ENCODE assay signal across 1 cellular context in the genomic region with DNA sequence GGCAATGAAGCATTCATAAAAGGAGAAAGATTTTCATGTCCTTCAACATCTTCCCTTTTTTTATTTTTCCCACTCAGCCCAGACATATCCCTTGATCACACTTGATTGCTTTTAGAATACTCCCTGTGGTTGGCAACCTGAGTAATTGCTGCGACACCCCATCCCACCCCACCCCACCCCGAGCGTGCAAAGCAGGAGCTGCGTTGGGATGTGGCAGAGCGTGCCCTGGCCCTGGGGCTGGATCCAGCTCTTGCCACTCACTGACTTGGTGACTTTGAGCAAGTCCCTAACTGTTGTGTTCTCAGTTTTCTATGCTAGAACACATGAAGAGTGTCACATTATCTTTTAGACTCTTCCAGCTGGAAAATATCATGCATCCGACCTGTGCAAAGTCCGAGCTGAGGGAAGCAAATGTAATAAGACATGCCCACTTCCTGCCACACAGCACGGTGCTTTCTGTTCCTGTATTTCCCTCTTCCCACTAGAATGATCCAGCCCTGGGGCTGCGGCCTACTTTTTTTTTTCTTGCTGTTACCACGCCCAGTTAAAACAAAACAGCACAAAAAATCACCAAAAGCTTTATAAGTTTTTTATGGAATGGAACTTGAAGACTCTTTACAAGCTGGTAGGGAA.
TF ChIP-seq lines count a peak whose summit lies in the region.

No MANE protein-coding gene starts in this region.

TF ChIP-seq in HepG2, 621 proteins besides CTCF, POLR2A, EP300 and RAD21:
- TF ChIP-seq ZNF235 (CRISPR knock-in tag; IDR thresholded peaks at IDR 0.05; ENCODE audit: borderline replicate concordance) (no peak), KLF13 (CRISPR knock-in tag; IDR thresholded peaks at IDR 0.05) (no peak), KDM2A (CRISPR knock-in tag; IDR thresholded peaks at IDR 0.05; ENCODE audit: borderline replicate concordance, low read depth) (no peak), GABPA (IDR thresholded peaks at IDR 0.05; ENCODE audit: low read depth, low read length) (no peak), GABPA (CRISPR knock-in tag; IDR thresholded peaks at IDR 0.05; ENCODE audit: low read depth) (peak; percentile 66), PAF1 (CRISPR knock-in tag; IDR thresholded peaks at IDR 0.05) (no peak), ELF1 (CRISPR knock-in tag; IDR thresholded peaks at IDR 0.05) (0 out of 2 replicates have a peak, but pooled peaks have one; percentile 10), HNF4A (CRISPR knock-in tag; IDR thresholded peaks at IDR 0.05) (peak; percentile 45), ZMYM2 (CRISPR knock-in tag; IDR thresholded peaks at IDR 0.05) (no peak), JUN (CRISPR knock-in tag; IDR thresholded peaks at IDR 0.05) (no peak), CEBPG (CRISPR knock-in tag; IDR thresholded peaks at IDR 0.05) (no peak), CAMTA2 (CRISPR knock-in tag; IDR thresholded peaks at IDR 0.05; ENCODE audit: borderline replicate concordance) (no peak), PRMT3 (CRISPR knock-in tag; IDR thresholded peaks at IDR 0.05; ENCODE audit: borderline replicate concordance, low read depth) (no peak), PHB2 (IDR thresholded peaks at IDR 0.05; ENCODE audit: partially characterized antibody) (no peak), ELF3 (CRISPR knock-in tag; IDR thresholded peaks at IDR 0.05) (peak; percentile 47; the same call in 1 of the 2 replicates), KMT2B (CRISPR knock-in tag; IDR thresholded peaks at IDR 0.05) (no peak), ZNF558 (CRISPR knock-in tag; IDR thresholded peaks at IDR 0.05; ENCODE audit: borderline replicate concordance) (no peak), ASH2L (IDR thresholded peaks at IDR 0.05; ENCODE audit: insufficient read length, low read depth, low read length) (no peak)
- TF ChIP-seq, protein P1, sequence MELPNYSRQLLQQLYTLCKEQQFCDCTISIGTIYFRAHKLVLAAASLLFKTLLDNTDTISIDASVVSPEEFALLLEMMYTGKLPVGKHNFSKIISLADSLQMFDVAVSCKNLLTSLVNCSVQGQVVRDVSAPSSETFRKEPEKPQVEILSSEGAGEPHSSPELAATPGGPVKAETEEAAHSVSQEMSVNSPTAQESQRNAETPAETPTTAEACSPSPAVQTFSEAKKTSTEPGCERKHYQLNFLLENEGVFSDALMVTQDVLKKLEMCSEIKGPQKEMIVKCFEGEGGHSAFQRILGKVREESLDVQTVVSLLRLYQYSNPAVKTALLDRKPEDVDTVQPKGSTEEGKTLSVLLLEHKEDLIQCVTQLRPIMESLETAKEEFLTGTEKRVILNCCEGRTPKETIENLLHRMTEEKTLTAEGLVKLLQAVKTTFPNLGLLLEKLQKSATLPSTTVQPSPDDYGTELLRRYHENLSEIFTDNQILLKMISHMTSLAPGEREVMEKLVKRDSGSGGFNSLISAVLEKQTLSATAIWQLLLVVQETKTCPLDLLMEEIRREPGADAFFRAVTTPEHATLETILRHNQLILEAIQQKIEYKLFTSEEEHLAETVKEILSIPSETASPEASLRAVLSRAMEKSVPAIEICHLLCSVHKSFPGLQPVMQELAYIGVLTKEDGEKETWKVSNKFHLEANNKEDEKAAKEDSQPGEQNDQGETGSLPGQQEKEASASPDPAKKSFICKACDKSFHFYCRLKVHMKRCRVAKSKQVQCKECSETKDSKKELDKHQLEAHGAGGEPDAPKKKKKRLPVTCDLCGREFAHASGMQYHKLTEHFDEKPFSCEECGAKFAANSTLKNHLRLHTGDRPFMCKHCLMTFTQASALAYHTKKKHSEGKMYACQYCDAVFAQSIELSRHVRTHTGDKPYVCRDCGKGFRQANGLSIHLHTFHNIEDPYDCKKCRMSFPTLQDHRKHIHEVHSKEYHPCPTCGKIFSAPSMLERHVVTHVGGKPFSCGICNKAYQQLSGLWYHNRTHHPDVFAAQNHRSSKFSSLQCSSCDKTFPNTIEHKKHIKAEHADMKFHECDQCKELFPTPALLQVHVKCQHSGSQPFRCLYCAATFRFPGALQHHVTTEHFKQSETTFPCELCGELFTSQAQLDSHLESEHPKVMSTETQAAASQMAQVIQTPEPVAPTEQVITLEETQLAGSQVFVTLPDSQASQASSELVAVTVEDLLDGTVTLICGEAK (IDR thresholded peaks at IDR 0.05) = no peak
- TF ChIP-seq, protein P1 (CRISPR knock-in tag; IDR thresholded peaks at IDR 0.05) = no peak
- TF ChIP-seq, protein P2, sequence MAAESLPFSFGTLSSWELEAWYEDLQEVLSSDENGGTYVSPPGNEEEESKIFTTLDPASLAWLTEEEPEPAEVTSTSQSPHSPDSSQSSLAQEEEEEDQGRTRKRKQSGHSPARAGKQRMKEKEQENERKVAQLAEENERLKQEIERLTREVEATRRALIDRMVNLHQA (CRISPR knock-in tag; IDR thresholded peaks at IDR 0.05) = no peak
